ENCODE assay signal across 8 cellular contexts in genomic region chr2:54572262-54572635, GRCh38.
DNase-seq lines count a peak whose midpoint lies in the region; TF ChIP-seq lines count a peak whose summit lies in the region.

No MANE protein-coding gene starts in this region.

- no peaks in the 10 kb centered on the region for H3K27me3 ChIP-seq in mucosa of stomach (ENCODE audit: control insufficient read depth, insufficient read depth, low read length)

- no peak for TF ChIP-seq CTCF in choroid plexus epithelial cell (conservative IDR thresholded peaks at IDR 0.05; ENCODE audit: low read depth, low read length)

- H3K4me3 ChIP-seq in choroid plexus epithelial cell (ENCODE audit: low read depth, low read length) (no peak overlapping the region), mucosa of stomach (ENCODE audit: low read length) (peak overlapping the region; percentile 9)

- no peaks in the 10 kb centered on the region for H3K36me3 ChIP-seq in mucosa of stomach (ENCODE audit: control insufficient read depth, insufficient read depth, low read length)

- peaks cover 86% of the 10 kb centered on the region for H3K4me1 ChIP-seq in mucosa of stomach (ENCODE audit: control insufficient read depth, insufficient read depth, low read length)

- H3K9ac ChIP-seq in mucosa of stomach (ENCODE audit: low read length) = peak overlapping the region; percentile 63

- DNase-seq in DMS79 treated with DMSO at 0.1 percent for 48 hours (lab: John Stamatoyannopoulos, UW) = peak; percentile 17
- DNase-seq in DMS79 (lab: John Stamatoyannopoulos, UW) = no peak
- DNase-seq in NCI-H748 treated with DMSO at 0.1 percent for 48 hours (lab: John Stamatoyannopoulos, UW) = peak; percentile 29
- peak; percentile 90 for DNase-seq in choroid plexus epithelial cell (ENCODE audit: low read depth)
- DNase-seq in nucleus accumbens (lab: John Stamatoyannopoulos, UW) = no peak
- no peak for DNase-seq in NCI-H1048 (lab: John Stamatoyannopoulos, UW)
- DNase-seq in DMS 273 (lab: John Stamatoyannopoulos, UW; ENCODE audit: unreplicated experiment) = no peak

- no peaks in the 10 kb centered on the region for H3K9me3 ChIP-seq in mucosa of stomach (ENCODE audit: control insufficient read depth, low read length)

Comparison
In these comparisons a context has a peak if more than half of its experiments do, and no peak if none do; other contexts are left out.
1. DNase-seq: peak in DMS79 treated with DMSO at 0.1 percent for 48 hours (single experiment), NCI-H748 treated with DMSO at 0.1 percent for 48 hours (single experiment) and choroid plexus epithelial cell (single experiment); none in DMS79 (single experiment), nucleus accumbens (0 of 56), NCI-H1048 (single experiment) and DMS 273 (single experiment).